17 cellular contexts compared by ENCODE assay signal in genomic region chr14:105253329-105253682, GRCh38.
"Had no signal": no experiment of that assay in that cellular context is flagged by ENCODE, and none has a peak within 500 bp of the region (broad histone marks: within the 10 kb centered on the region; RNA-seq: fewer than 3 reads in every experiment).

No MANE protein-coding gene starts in this region.

- H3K4me1 Mint-ChIP-seq: memory B cell had no signal

- DNase-seq: cortex of kidney; dorsolateral prefrontal cortex; effector CD8-positive, alpha-beta T cell; foreskin melanocyte; head of caudate nucleus; kidney; left cardiac atrium; left ventricle myocardium inferior; lower lobe of right lung; occipital lobe; small intestine; stimulated activated CD4-positive, alpha-beta T cell treated with anti-CD3 and anti-CD28 coated beads, Interleukin-12 subunit alpha, Interleukin-12 subunit beta, amount 100 ng/mL, for 4 hours; stimulated activated naive CD4-positive, alpha-beta T cell treated with Interleukin-2 at 50 U/mL for 16 hours had no signal

- H3K4me3 Mint-ChIP-seq: memory B cell; mesothelial cell of epicardium; natural killer cell treated with Interleukin-12 subunit alpha and Interleukin-12 subunit beta and Interleukin-15 and Interleukin-18, amount 100 ng/mL, for 72 hours; neural progenitor cell had no signal

- H3K9me3 Mint-ChIP-seq: memory B cell; mesothelial cell of epicardium; natural killer cell treated with Interleukin-12 subunit alpha and Interleukin-12 subunit beta and Interleukin-15 and Interleukin-18, amount 100 ng/mL, for 72 hours; neural progenitor cell had no signal

- H3K36me3 Mint-ChIP-seq: memory B cell; natural killer cell treated with Interleukin-12 subunit alpha and Interleukin-12 subunit beta and Interleukin-15 and Interleukin-18, amount 100 ng/mL, for 72 hours had no signal

- H3K27me3 Mint-ChIP-seq: memory B cell; natural killer cell treated with Interleukin-12 subunit alpha and Interleukin-12 subunit beta and Interleukin-15 and Interleukin-18, amount 100 ng/mL, for 72 hours had no signal

- H3K27ac Mint-ChIP-seq: memory B cell; natural killer cell treated with Interleukin-12 subunit alpha and Interleukin-12 subunit beta and Interleukin-15 and Interleukin-18, amount 100 ng/mL, for 72 hours had no signal

- ATAC-seq: left cardiac atrium; lower lobe of right lung; natural killer cell treated with Interleukin-12 subunit alpha and Interleukin-12 subunit beta and Interleukin-15 and Interleukin-18, amount 100 ng/mL, for 72 hours had no signal
